Comparison of ENCODE assay signal across 26 cellular contexts in the genomic region with DNA sequence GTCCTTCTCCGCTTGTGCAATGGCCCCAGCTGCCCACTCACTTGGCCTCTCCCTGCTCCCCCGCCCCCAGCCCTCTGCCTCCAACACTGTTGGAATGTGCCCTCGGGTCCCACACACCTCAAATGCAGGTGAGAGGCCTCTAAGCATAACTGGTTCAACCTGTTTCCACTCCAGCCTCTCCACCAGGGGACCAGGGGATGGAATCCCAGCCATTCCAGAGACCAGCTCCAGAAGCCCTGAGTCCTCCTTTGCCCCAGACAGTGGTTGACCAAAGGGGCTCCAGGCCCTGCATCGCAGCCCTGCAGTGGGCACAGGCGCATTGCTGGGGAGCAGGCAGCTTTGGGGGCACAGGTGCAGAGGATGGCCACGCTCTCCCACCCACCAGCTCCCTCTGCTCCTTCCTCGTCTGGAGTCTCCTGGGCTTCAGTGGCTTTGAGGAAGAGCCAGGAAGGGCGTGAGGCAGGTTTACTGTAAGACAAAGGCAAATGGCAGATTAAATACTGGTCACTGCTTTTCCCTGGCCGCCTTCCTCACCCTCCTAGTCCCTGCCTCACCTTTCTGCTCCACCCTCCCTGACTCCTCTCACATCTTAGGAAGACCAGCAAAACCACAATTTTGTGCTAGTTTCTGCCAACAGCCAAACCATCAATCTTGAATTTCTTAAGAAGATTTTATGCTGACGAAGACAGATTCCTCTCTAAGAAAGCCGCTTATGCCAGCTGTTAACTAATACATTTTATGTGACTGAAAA. TPM values are rescaled to one million over a fixed set of nuclear protein-coding genes. Genes with fewer than 3 reads are reported as not detected.
DNase-seq lines count a peak whose midpoint lies in the region; ATAC-seq, FAIRE-seq and TF ChIP-seq lines count a peak whose summit lies in the region.
"Had no signal": no experiment of that assay in that cellular context is flagged by ENCODE, and none has a peak within 500 bp of the region (broad histone marks: within the 10 kb centered on the region; RNA-seq: fewer than 3 reads in every experiment).

No MANE protein-coding gene starts in this region.

- TF ChIP-seq POLR2A in A549 (IDR thresholded peaks at IDR 0.05; ENCODE audit: low read length) (no peak), H1 (IDR thresholded peaks at IDR 0.05; ENCODE audit: control extremely low read depth in 1 of 2, low read depth in 2 of 2, low read length in 2 of 2) (0 out of 3 replicates have a peak, but pooled peaks of 1 of the 2 experiments have one; percentile 18)

- DNase-seq in A549 (ENCODE audit: low read depth in 1 of 2, low spot score in 1 of 2) (no peak), MM.1S (peak; percentile 65), H1 (ENCODE audit: low read depth in 1 of 2, low spot score in 2 of 2) (no peak), kidney tubule cell (ENCODE audit: low spot score) (peak; percentile 1), H4 (ENCODE audit: low spot score) (no peak), ureter (ENCODE audit: low spot score) (no peak), NCI-H1417 treated with DMSO at 0.1 percent for 48 hours (lab: John Stamatoyannopoulos, UW) (no peak)
- DNase-seq: activated CD4-positive, CD25-positive, alpha-beta regulatory T cell treated with anti-CD3 and anti-CD28 coated beads, Interleukin-2, amount 50 U/mL, for 72 hours; C1 segment of cervical spinal cord; caudate nucleus; GDM1; head of caudate nucleus; left colon; NCI-H2029; NCI-H524 treated with DMSO at 0.1 percent for 48 hours; occipital lobe; OCI-M1; stimulated activated CD4-positive, alpha-beta T cell treated with anti-CD3 and anti-CD28 coated beads, Interleukin-15, amount 100 ng/mL, for 24 hours; stimulated activated naive CD4-positive, alpha-beta T cell; T1000 had no signal

- H3K4me1 ChIP-seq in A549 (no peaks in the 10 kb centered on the region), MM.1S (ENCODE audit: low read length) (peaks cover 29% of the 10 kb centered on the region), H1 (replicated peaks in 1 of 4; ENCODE audit: control insufficient read depth in 3 of 4, insufficient read depth in 4 of 4, low read length in 3 of 4) (peaks cover 0 to 10% (median 6%) of the 10 kb centered on the region in 4 experiments; a peak in 4 of 7 replicates)
- H3K4me1 ChIP-seq: right atrium auricular region, tibial nerve had no signal

- H2AK5ac ChIP-seq in H1 (ENCODE audit: low read depth, low read length), result no peak overlapping the region

- H2BK12ac ChIP-seq in H1 (ENCODE audit: low read depth, low read length), result peak overlapping the region; percentile 94

- H3K56ac ChIP-seq in H1 (replicated peaks; ENCODE audit: insufficient read length, low read depth, low read length), result no peak overlapping the region

- CTCF ChIA-PET in A549 (lab: Yijun Ruan, JAX), result no interaction called here
- CTCF ChIA-PET in H1 (lab: Charles Lee; ENCODE audit: partially characterized antibody), result interaction anchor here (0.5 to 3.1 kb wide), 2 partner anchors 24 to 483 kb away, joined by 6 to 14 read pairs; no protein-coding TSS in a partner anchor

- no peak overlapping the region for H3K9ac ChIP-seq in MM.1S (ENCODE audit: low read length)
- H3K9ac ChIP-seq in H1 (replicated peaks in 1 of 4; ENCODE audit: extremely low read depth in 1 of 4, low read depth in 3 of 4, low read length in 3 of 4), result no peak overlapping the region

- H3K9me3 ChIP-seq in A549 (no peaks in the 10 kb centered on the region), MM.1S (replicated peaks; ENCODE audit: insufficient read depth, low read length) (no peaks in the 10 kb centered on the region), H1 (ENCODE audit: insufficient read depth in 2 of 2, low read depth in 1 of 2, low read length in 1 of 2) (peaks cover 0 to 8% of the 10 kb centered on the region in 2 experiments; a peak in 2 of 4 replicates)

- no peak for TF ChIP-seq CTCF in A549 (IDR thresholded peaks at IDR 0.05)
- TF ChIP-seq CTCF in MM.1S (IDR thresholded peaks at IDR 0.05; ENCODE audit: low read length), result no peak
- peak in 1 of 3 experiments; percentile 9; a peak in 1 of 4 replicates for TF ChIP-seq CTCF in H1 (IDR thresholded peaks at IDR 0.05; ENCODE audit: control extremely low read depth in 1 of 3, insufficient read depth in 1 of 3, low read depth in 1 of 3, low read length in 3 of 3)

- H3K4me2 ChIP-seq in A549 (no peak overlapping the region), MM.1S (ENCODE audit: low read depth, low read length) (no peak overlapping the region), H1 (ENCODE audit: insufficient read depth in 1 of 2, low read depth in 2 of 2, low read length in 2 of 2) (peak overlapping the region; percentile 8 to 37; a peak in 3 of 4 replicates)

- H3K36me3 ChIP-seq in MM.1S (replicated peaks; ENCODE audit: insufficient read depth, low read length) (no peaks in the 10 kb centered on the region), H1 (ENCODE audit: control insufficient read depth in 2 of 4, insufficient read depth in 4 of 4, low read length in 3 of 4) (no peaks in the 10 kb centered on the region)
- H3K36me3 ChIP-seq: right atrium auricular region, tibial nerve had no signal

- no peaks in the 10 kb centered on the region for H3K23me2 ChIP-seq in H1 (ENCODE audit: low read depth, low read length)

- H2BK20ac ChIP-seq in H1 (ENCODE audit: low read length), result peak overlapping the region; percentile 89

- H3K27me3 ChIP-seq in MM.1S (replicated peaks; ENCODE audit: insufficient read depth, low read length) (no peaks in the 10 kb centered on the region), H1 (replicated peaks in 1 of 4; ENCODE audit: control insufficient read depth in 3 of 4, extremely low read depth in 1 of 4, insufficient read depth in 3 of 4, low read length in 3 of 4) (no peaks in the 10 kb centered on the region)
- H3K27me3 ChIP-seq: right atrium auricular region, tibial nerve had no signal

- no peak overlapping the region for H3K4ac ChIP-seq in H1 (replicated peaks; ENCODE audit: insufficient read length, low read depth, low read length)

- no peak overlapping the region for H3K4me3 ChIP-seq in A549
- H3K4me3 ChIP-seq in MM.1S (ENCODE audit: low read length), result no peak overlapping the region
- H3K4me3 ChIP-seq in H1 (ENCODE audit: extremely low read depth in 1 of 4, insufficient read depth in 2 of 4, low read depth in 3 of 4, low read length in 4 of 4), result peak overlapping the region in 1 of 4 experiments; percentile 7; a peak in 1 of 8 replicates
- H3K4me3 ChIP-seq: GM12878, right atrium auricular region, tibial nerve had no signal

- POLR2A ChIA-PET in A549 (lab: Yijun Ruan, JAX), result no interaction called here
- POLR2A ChIA-PET in H1 (lab: Charles Lee; ENCODE audit: partially characterized antibody), result interaction anchor here (1.0 to 1.6 kb wide), 7 partner anchors 14 to 40 kb away, joined by 3 to 6 read pairs (median 4); partner anchors contain the start of gene IRX2

- H3K18ac ChIP-seq in H1 (ENCODE audit: extremely low read depth, low read length), result peak overlapping the region; percentile 96

- peak overlapping the region; percentile 72 for H4K91ac ChIP-seq in H1 (replicated peaks; ENCODE audit: insufficient read length, low read length)

- H3K27ac ChIP-seq in A549, result no peak overlapping the region
- H3K27ac ChIP-seq in MM.1S (ENCODE audit: low read length), result peak overlapping the region; percentile 21; the same call in 1 of the 2 replicates
- no peak overlapping the region for H3K27ac ChIP-seq in H1 (ENCODE audit: low read depth, low read length)
- H3K27ac ChIP-seq: right atrium auricular region, tibial nerve had no signal

- no peak for TF ChIP-seq RAD21 in A549 (conservative IDR thresholded peaks at IDR 0.05 in 1 of 2, IDR thresholded peaks at IDR 0.05 in 1 of 2)
- peak in 1 of 2 experiments; percentile 12; a peak in 2 of 4 replicates for TF ChIP-seq RAD21 in H1 (IDR thresholded peaks at IDR 0.05 in 1 of 2, conservative IDR thresholded peaks at IDR 0.05 in 1 of 2; ENCODE audit: low read depth in 2 of 2, low read length in 2 of 2)

- no peak overlapping the region for H3K14ac ChIP-seq in H1 (ENCODE audit: insufficient read length)

- H3K9me2 ChIP-seq in MM.1S (replicated peaks; ENCODE audit: insufficient read depth, low read length), result no peaks in the 10 kb centered on the region

- H2BK5ac ChIP-seq in H1 (ENCODE audit: low read depth, low read length), result peak overlapping the region; percentile 69; the same call in 1 of the 2 replicates

- H3K79me1 ChIP-seq in H1 (ENCODE audit: low read depth, low read length), result no peaks in the 10 kb centered on the region

- no peaks in the 10 kb centered on the region for H3K79me2 ChIP-seq in MM.1S (ENCODE audit: low read length)
- no peaks in the 10 kb centered on the region for H3K79me2 ChIP-seq in H1 (ENCODE audit: control insufficient read depth in 1 of 2, insufficient read depth in 2 of 2, low read length in 2 of 2)

- FAIRE-seq in A549 (lab: Jason Lieb, UNC) (no peak), H1 (lab: Jason Lieb, UNC) (peak; percentile 28)
- FAIRE-seq: GM12878 had no signal

- H3K23ac ChIP-seq in H1 (ENCODE audit: insufficient read length), result no peak overlapping the region

- ATAC-seq in A549 (no peak), HG03139 (IDR thresholded peaks at IDR 0.05; ENCODE audit: unreplicated experiment) (no peak)
- ATAC-seq: GM12878, left colon had no signal

- H4K8ac ChIP-seq in H1 (ENCODE audit: extremely low read depth, insufficient read depth, low read length), result no peak overlapping the region; the same call in 1 of the 2 replicates

- H2AFZ ChIP-seq in MM.1S (ENCODE audit: low read length), result no peak overlapping the region
- peak overlapping the region; percentile 43; the same call in 1 of the 2 replicates for H2AFZ ChIP-seq in H1 (ENCODE audit: low read length)

- WGBS in A549 (ENCODE audit: missing lambda C conversion rate), result 3% methylated on average over 10 of the region's 11 CpGs
- 71% methylated on average over 9 of the region's 11 CpGs; no CpG with 5 or more reads in 1 of the 2 experiments for WGBS in H1 (ENCODE audit: extremely low coverage in 1 of 2, insufficient coverage in 1 of 2, insufficient read length in 1 of 2, insufficient replicate concordance in 2 of 2, low coverage in 1 of 2, low lambda C conversion rate in 2 of 2, missing lambda C conversion rate in 1 of 2), 2 experiments

- H4K20me1 ChIP-seq in MM.1S (ENCODE audit: insufficient read depth, low read length), result no peaks in the 10 kb centered on the region
- no peaks in the 10 kb centered on the region for H4K20me1 ChIP-seq in H1 (replicated peaks in 1 of 2; ENCODE audit: control insufficient read depth in 1 of 2, insufficient read depth in 2 of 2, low read length in 2 of 2)

- no peak overlapping the region for H2BK15ac ChIP-seq in H1 (ENCODE audit: low read length)

- TF ChIP-seq EP300 in A549 (IDR thresholded peaks at IDR 0.05) (no peak), H1 (IDR thresholded peaks at IDR 0.05; ENCODE audit: borderline replicate concordance in 1 of 2, low read depth in 2 of 2, low read length in 2 of 2) (0 out of 3 replicates have a peak, but pooled peaks of 1 of the 2 experiments have one; percentile 53)

- peaks cover 18% of the 10 kb centered on the region for H3F3A ChIP-seq in MM.1S (ENCODE audit: insufficient read depth, low read length)

- H4K5ac ChIP-seq in H1 (ENCODE audit: insufficient read length, low read depth, low read length), result no peak overlapping the region

- no peak overlapping the region for H2BK120ac ChIP-seq in H1 (replicated peaks; ENCODE audit: low read depth, low read length)

RNA-seq across cellular contexts. Expression of gene IRX2, which starts 29.1 kb away (rescaled TPM):
- polyA plus RNA-seq in A549 (2011; rRNA removed), result 0.30 and 0.33 TPM in 2 replicates
- 0.34 and 0.57 TPM in 2 replicates for polyA plus RNA-seq in A549 (2012; cell fraction: cytosol; rRNA removed)
- 0.56 and 0.73 TPM in 2 replicates for polyA plus RNA-seq in A549 (2012; cell fraction: nucleus; rRNA removed)
- 0.59 to 0.76 TPM (median 0.67 TPM) in 3 replicates for polyA plus RNA-seq in A549 (2017; fragmentation: RNase III; extraction: RNeasy Plus Mini Kit Qiagen cat#74134 plus additional on column Dnase treatment)
- polyA minus RNA-seq in A549 (2011; rRNA and poly(A)+ RNA removed), result not detected in 2 replicates
- total RNA-seq in H1 (2021; fragmentation: NEBNext Ultra II Directional; extraction: Animal tissue kit (Norgen Biotek cat#: 25700)), result 40.4 and 47.5 TPM in 2 replicates
- polyA plus RNA-seq in H1 (2011; rRNA removed), result 23.4 and 39.6 TPM in 2 replicates
- polyA plus RNA-seq in H1 (2011; cell fraction: cytosol; rRNA removed), result 51.8 TPM
- 75.4 TPM for polyA plus RNA-seq in H1 (2011; cell fraction: nucleus; rRNA removed)
- 32.1 to 35.9 TPM (median 35.0 TPM) in 4 replicates for polyA plus RNA-seq in H1 (2012, experiment 1 of 2)
- polyA plus RNA-seq in H1 (2012, experiment 2 of 2), result 16.8 TPM
- polyA plus RNA-seq in H1 (2013, experiment 1 of 2), result 9.2 TPM
- 8.2 TPM for polyA plus RNA-seq in H1 (2013, experiment 2 of 2)
- polyA minus RNA-seq in H1 (2011; rRNA and poly(A)+ RNA removed), result 7.6 and 12.7 TPM in 2 replicates
- 44.1 TPM for polyA minus RNA-seq in H1 (2011; cell fraction: cytosol; rRNA and poly(A)+ RNA removed)
- polyA minus RNA-seq in H1 (2011; cell fraction: nucleus; rRNA and poly(A)+ RNA removed), result 57.0 TPM
- 0.10 TPM in 1 of 2 replicates, not detected in the other for total RNA-seq in H4 (2014; rRNA removed; shearing (Covaris generic))
- 3.3 TPM for total RNA-seq in ureter
- total RNA-seq: A673; activated T-helper 2 cell treated with anti-CD3 and anti-CD28 coated beads, Interferon-gamma antibody, Interleukin-2, Interleukin-4, amounts not matched to agents 10 μg/mL and 5 μg/mL and 100 μg/mL, durations not matched to agents 14 hours and 24 hours and 36 hours; GM12878; occipital lobe; tibial nerve had no signal
- polyA plus RNA-seq: GM12878 had no signal

Comparison
In these comparisons a context has a peak if more than half of its experiments do, and no peak if none do; other contexts are left out.
1. DNase-seq: peak in MM.1S (single experiment) and kidney tubule cell (single experiment); none in A549 (0 of 2), H1 (0 of 2), H4 (single experiment), ureter (single experiment) and NCI-H1417 treated with DMSO at 0.1 percent for 48 hours (single experiment).
2. H3K4me2 ChIP-seq: peak in H1 (2 of 2); none in A549 (single experiment) and MM.1S (single experiment).
3. Of the 18 proteins assayed by ChIP-seq in both H1 and A549: peak only in H1: CHD2, E2F6 and MAX; only in A549: MAFK; in both: none; in neither: 9; mixed calls (peak in some experiments, not most) for 5.